ENCODE assay signal across 8 cellular contexts in genomic region chr22:41998361-41999261, GRCh38. TPM values are rescaled to one million over a fixed set of nuclear protein-coding genes. Genes with fewer than 3 reads are reported as not detected.
A peak's percentile ranks its signal among the peaks of the same experiment; 100 is the strongest.
DNase-seq lines count a peak whose midpoint lies in the region; ATAC-seq and TF ChIP-seq lines count a peak whose summit lies in the region.

TSS of gene WBP2NL (plus strand) at chr22:41998788. CDS start at chr22:41998819, 31 bp downstream.

- in situ Hi-C loops in GM18951 (cut with MboI; ENCODE audit: low sequenced_read_pairs, unreplicated experiment), result no loop called here

- peak within 1 kb of the TSS; percentile 65 for H3K9ac ChIP-seq in skeletal muscle satellite cell (ENCODE audit: low read depth, low read length)

- ATAC-seq in HG03469 (IDR thresholded peaks at IDR 0.05; ENCODE audit: unreplicated experiment) (peak; percentile 54), left ventricle myocardium superior (peak; percentile 96), GM21529 (IDR thresholded peaks at IDR 0.05; ENCODE audit: unreplicated experiment) (no peak)

- H3K4me2 ChIP-seq in skeletal muscle satellite cell (ENCODE audit: low read length), result peak within 1 kb of the TSS; percentile 80

- H3K36me3 ChIP-seq in skeletal muscle satellite cell (ENCODE audit: insufficient read depth, low read length), result no peaks in the 10 kb centered on the region

- peak within 1 kb of the TSS; percentile 71 for H3K4me3 ChIP-seq in skeletal muscle satellite cell (ENCODE audit: low read length)

- peak; percentile 71 for TF ChIP-seq POLR2A in GM18951 (IDR thresholded peaks at IDR 0.05; ENCODE audit: extremely low read depth, insufficient read depth, insufficient read length)

- intact Hi-C loops in left ventricle myocardium superior (cut with micrococcal nuclease), result no loop called here

- no peaks in the 10 kb centered on the region for H3K9me3 ChIP-seq in skeletal muscle satellite cell (replicated peaks; ENCODE audit: low read length)

- peaks cover 4% of the 10 kb centered on the region for H3K4me1 ChIP-seq in skeletal muscle satellite cell (ENCODE audit: control insufficient read depth, insufficient read depth, low read length)

- DNase-seq in SW480 (ENCODE audit: low spot score), result peak; percentile 88
- peak; percentile 81 for DNase-seq in amniotic epithelial cell (ENCODE audit: low read depth)
- DNase-seq in left ventricle myocardium superior, result peak; percentile 80
- DNase-seq in 8988T, result no peak

- peaks cover 48% of the 10 kb centered on the region for H3K27me3 ChIP-seq in skeletal muscle satellite cell (ENCODE audit: control insufficient read depth, insufficient read depth, low read length)

RNA-seq across cellular contexts. Expression of gene WBP2NL, which starts in this region (rescaled TPM):
- 0.47 TPM for total RNA-seq in left ventricle myocardium superior
- total RNA-seq in skeletal muscle satellite cell (2012; rRNA removed), result not detected in 2 replicates

Comparison
In these comparisons a context has a peak if more than half of its experiments do, and no peak if none do; other contexts are left out.
1. Peak in DNase-seq and ATAC-seq in left ventricle myocardium superior; RNA of the gene not detected or under 1 TPM.